In genomic region chr19:2683430-2683995, GRCh38 we compare ENCODE assay signal across 1 cellular context.
TF ChIP-seq lines count a peak whose summit lies in the region.

No MANE protein-coding gene starts in this region.

TF ChIP-seq in WTC11, 78 proteins besides CTCF, POLR2A, EP300 and RAD21 (continued from another document):
- no peak for TF ChIP-seq MAX (CRISPR knock-in tag; IDR thresholded peaks at IDR 0.05)
- TF ChIP-seq ZSCAN18 (CRISPR knock-in tag; IDR thresholded peaks at IDR 0.05) = no peak
- no peak for TF ChIP-seq NR2C2 (CRISPR knock-in tag; IDR thresholded peaks at IDR 0.05)
- TF ChIP-seq E2F5 (CRISPR knock-in tag; IDR thresholded peaks at IDR 0.05) = no peak
- no peak for TF ChIP-seq TEAD4 (CRISPR knock-in tag; IDR thresholded peaks at IDR 0.05)
